In genomic region chr7:90520484-90520883, GRCh38 we compare ENCODE assay signal across 15 cellular contexts. TPM values are rescaled to one million over a fixed set of nuclear protein-coding genes. Genes with fewer than 3 reads are reported as not detected.
DNase-seq lines count a peak whose midpoint lies in the region; ATAC-seq, FAIRE-seq and TF ChIP-seq lines count a peak whose summit lies in the region.
"Had no signal": no experiment of that assay in that cellular context is flagged by ENCODE, and none has a peak within 500 bp of the region (broad histone marks: within the 10 kb centered on the region; RNA-seq: fewer than 3 reads in every experiment).

No MANE protein-coding gene starts in this region.

- H3K4me3 ChIP-seq in cardiac muscle cell (no peak overlapping the region), Panc1 (ENCODE audit: low read depth in 2 of 2, low read length in 2 of 2) (no peak overlapping the region), fibroblast of pulmonary artery (replicated peaks; ENCODE audit: low read depth, low read length) (no peak overlapping the region)
- H3K4me3 ChIP-seq: upper lobe of left lung had no signal

- H3K4me3 Mint-ChIP-seq in stimulated activated memory B cell treated with anti-CD40 and anti-IgM and Interleukin-4, amounts not matched to agents 10 μg/mL and 1 μg/mL and 100 μg/mL, for 72 hours: no peak overlapping the region

- H3K27me3 Mint-ChIP-seq in stimulated activated memory B cell treated with anti-CD40 and anti-IgM and Interleukin-4, amounts not matched to agents 10 μg/mL and 1 μg/mL and 100 μg/mL, for 72 hours: no peaks in the 10 kb centered on the region

- POLR2A ChIA-PET in Panc1 (lab: Charles Lee): no interaction called here

- ATAC-seq in Panc1: no peak
- ATAC-seq in stimulated activated memory B cell treated with anti-CD40 and anti-IgM and Interleukin-4, amounts not matched to agents 10 μg/mL and 1 μg/mL and 100 μg/mL, for 72 hours: no peak

- no peaks in the 10 kb centered on the region for H3K27me3 ChIP-seq in cardiac muscle cell
- H3K27me3 ChIP-seq in Panc1 (ENCODE audit: control insufficient read depth, insufficient read depth, low read length): no peaks in the 10 kb centered on the region
- H3K27me3 ChIP-seq: BE2C, upper lobe of left lung had no signal

- H3K9me3 Mint-ChIP-seq in stimulated activated memory B cell treated with anti-CD40 and anti-IgM and Interleukin-4, amounts not matched to agents 10 μg/mL and 1 μg/mL and 100 μg/mL, for 72 hours: no peaks in the 10 kb centered on the region

- H3K4me1 ChIP-seq in cardiac muscle cell (ENCODE audit: low read depth) (no peaks in the 10 kb centered on the region), Panc1 (ENCODE audit: control insufficient read depth, insufficient read depth, low read length) (no peaks in the 10 kb centered on the region)
- H3K4me1 ChIP-seq: BE2C, upper lobe of left lung had no signal

- CTCF ChIA-PET in Panc1 (lab: Charles Lee): interaction anchor here (0.7 kb wide), 1 partner anchor 604 kb away, joined by 4 read pairs; no protein-coding TSS in a partner anchor

- intact Hi-C loops in cardiac septum (cut with DNase I) (no loop called here), Panc1 (cut with micrococcal nuclease; ENCODE audit: unreplicated experiment) (no loop called here)

- H3K27ac Mint-ChIP-seq in stimulated activated memory B cell treated with anti-CD40 and anti-IgM and Interleukin-4, amounts not matched to agents 10 μg/mL and 1 μg/mL and 100 μg/mL, for 72 hours: no peak overlapping the region

- H3K9me3 ChIP-seq in cardiac muscle cell (ENCODE audit: low read depth) (no peaks in the 10 kb centered on the region), Panc1 (ENCODE audit: control insufficient read depth, insufficient read depth, low read depth, low read length) (no peaks in the 10 kb centered on the region)
- H3K9me3 ChIP-seq: BE2C, upper lobe of left lung had no signal

- no peaks in the 10 kb centered on the region for H3K36me3 Mint-ChIP-seq in stimulated activated memory B cell treated with anti-CD40 and anti-IgM and Interleukin-4, amounts not matched to agents 10 μg/mL and 1 μg/mL and 100 μg/mL, for 72 hours

- no peaks in the 10 kb centered on the region for H3K4me1 Mint-ChIP-seq in stimulated activated memory B cell treated with anti-CD40 and anti-IgM and Interleukin-4, amounts not matched to agents 10 μg/mL and 1 μg/mL and 100 μg/mL, for 72 hours

- FAIRE-seq in urothelium cell line (lab: Jason Lieb, UNC): peak; percentile 37

- DNase-seq in cardiac muscle cell (ENCODE audit: low read depth in 1 of 2, low spot score in 1 of 2) (peak; percentile 2 to 19), cardiac septum (ENCODE audit: low spot score) (no peak), Panc1 (ENCODE audit: low read depth, low spot score) (no peak), fibroblast of pulmonary artery (ENCODE audit: low read depth) (peak; percentile 14), urothelium cell line (ENCODE audit: low spot score) (no peak), NCI-H446 treated with DMSO at 0.1 percent for 48 hours (lab: John Stamatoyannopoulos, UW) (no peak)
- no peak for DNase-seq in activated CD4-positive, alpha-beta T cell treated with anti-CD3 and anti-CD28 coated beads for 4 hours
- DNase-seq: activated naive CD4-positive, alpha-beta T cell treated with anti-CD3 and anti-CD28 coated beads, Interleukin-2, amount 50 U/mL, for 16 hours; BE2C; islet precursor cell; NCI-H1436 treated with DMSO at 0.1 percent for 48 hours; posterior cingulate gyrus; SHP77; upper lobe of left lung had no signal

- in situ Hi-C loops in Panc1 (cut with HindIII; ENCODE audit: low pct_unique_long_range_greater_than_20kb, low sequenced_read_pairs): no loop called here

- BruUV-seq in Panc1 (replicated peaks; lab: Mats Ljungman, UMichigan): no TSS peak

- TF ChIP-seq CTCF in cardiac muscle cell (IDR thresholded peaks at IDR 0.05; ENCODE audit: low read depth, low read length) (peak; percentile 44), Panc1 (IDR thresholded peaks at IDR 0.05) (peak; percentile 40; the same call in 1 of the 2 replicates), fibroblast of pulmonary artery (IDR thresholded peaks at IDR 0.05; ENCODE audit: low read length, missing control alignments) (peak; percentile 46)

- H3K36me3 ChIP-seq in cardiac muscle cell (no peaks in the 10 kb centered on the region), Panc1 (ENCODE audit: control insufficient read depth, insufficient read depth, low read length) (no peaks in the 10 kb centered on the region)
- H3K36me3 ChIP-seq: BE2C, upper lobe of left lung had no signal

- H3K27ac ChIP-seq in cardiac muscle cell (no peak overlapping the region), Panc1 (ENCODE audit: low read length) (no peak overlapping the region)
- H3K27ac ChIP-seq: upper lobe of left lung had no signal

RNA-seq across cellular contexts. Expression of gene PTTG1IP2, which starts 51.0 kb away (rescaled TPM):
- not detected in 2 replicates for total RNA-seq in cardiac muscle cell
- polyA plus RNA-seq in cardiac muscle cell: not detected in 2 replicates
- total RNA-seq in cardiac septum: not detected
- total RNA-seq in Panc1 (2021; ENCODE audit: unreplicated experiment): not detected
- polyA plus RNA-seq in Panc1 (2012; ENCODE audit: insufficient read length): not detected
- total RNA-seq: upper lobe of left lung had no signal

Comparison
In these comparisons a context has a peak if more than half of its experiments do, and no peak if none do; other contexts are left out.
1. DNase-seq: peak in cardiac muscle cell (2 of 2) and fibroblast of pulmonary artery (single experiment); none in cardiac septum (single experiment), Panc1 (single experiment), urothelium cell line (single experiment), NCI-H446 treated with DMSO at 0.1 percent for 48 hours (single experiment) and activated CD4-positive, alpha-beta T cell treated with anti-CD3 and anti-CD28 coated beads for 4 hours (0 of 2).
2. Peak in every context shown above with its lines, with median percentiles within 50 percentile points of each other: CTCF ChIP-seq.